Comparison of ENCODE assay signal across 22 cellular contexts in genomic region chr10:21396889-21397288, GRCh38.
"Had no signal": no experiment of that assay in that cellular context is flagged by ENCODE, and none has a peak within 500 bp of the region (broad histone marks: within the 10 kb centered on the region; RNA-seq: fewer than 3 reads in every experiment).

No MANE protein-coding gene starts in this region.

- ATAC-seq: activated CD8-positive, alpha-beta T cell treated with anti-CD3 and anti-CD28 coated beads for 36 hours; activated T-helper 17 cell treated with anti-CD3 and anti-CD28 coated beads, Interleukin-2, amount 50 U/mL, for 72 hours had no signal

- H3K4me1 ChIP-seq: colonic mucosa had no signal

- H3K27ac ChIP-seq: brain microvascular endothelial cell, colonic mucosa, thyroid gland had no signal

- H3K4me3 Mint-ChIP-seq: activated B cell treated with CpG ODN at 0.5 μM for 24 hours; activated CD8-positive, alpha-beta T cell treated with anti-CD3 and anti-CD28 coated beads for 36 hours; activated naive CD8-positive, alpha-beta T cell treated with anti-CD3 and anti-CD28 coated beads, Interleukin-2, amount 10 ng/mL, durations not matched to agents 7 days and 5 days; activated T-helper 17 cell treated with anti-CD3 and anti-CD28 coated beads, Interleukin-2, amount 50 U/mL, for 72 hours; mesothelial cell of epicardium; T-helper 2 cell treated with Interferon-gamma antibody and Interleukin-4, amounts not matched to agents 5 μg/mL and 100 μg/mL, for 36 hours had no signal

- FAIRE-seq: endometrium, frontal cortex, urothelium cell line had no signal

- H3K9me3 ChIP-seq: colonic mucosa, thyroid gland had no signal

- H3K36me3 Mint-ChIP-seq: activated naive CD8-positive, alpha-beta T cell treated with anti-CD3 and anti-CD28 coated beads, Interleukin-2, amount 10 ng/mL, durations not matched to agents 7 days and 5 days had no signal

- H3K36me3 ChIP-seq: brain microvascular endothelial cell, colonic mucosa, thyroid gland had no signal

- H3K4me1 Mint-ChIP-seq: activated B cell treated with CpG ODN at 0.5 μM for 24 hours; activated naive CD8-positive, alpha-beta T cell treated with anti-CD3 and anti-CD28 coated beads, Interleukin-2, amount 10 ng/mL, durations not matched to agents 7 days and 5 days; activated T-helper 17 cell treated with anti-CD3 and anti-CD28 coated beads, Interleukin-2, amount 50 U/mL, for 72 hours had no signal

- DNase-seq: activated B cell treated with CpG ODN at 0.5 μM for 24 hours; activated CD4-positive, alpha-beta T cell treated with anti-CD3 and anti-CD28 coated beads for 48 hours; activated CD8-positive, alpha-beta T cell treated with anti-CD3 and anti-CD28 coated beads for 36 hours; activated naive CD4-positive, alpha-beta T cell treated with Interleukin-2 at 50 U/mL for 16 hours; activated naive CD8-positive, alpha-beta T cell treated with anti-CD3 and anti-CD28 coated beads, Interleukin-2, amount 10 ng/mL, durations not matched to agents 7 days and 5 days; activated T-cell treated with anti-CD3 and anti-CD28 coated beads, Interleukin-2, amount 50 U/mL, for 1 hour; brain microvascular endothelial cell; central memory CD4-positive, alpha-beta T cell; colonic mucosa; head of caudate nucleus; occipital lobe; posterior cingulate gyrus; retina; stimulated activated CD8-positive, alpha-beta memory T cell treated with anti-CD3 and anti-CD28 coated beads, Interleukin-4, amount 100 ng/mL, for 48 hours; stimulated activated naive CD4-positive, alpha-beta T cell treated with Interleukin-2 at 50 U/mL for 16 hours; thyroid gland had no signal

- H3K9me3 Mint-ChIP-seq: activated B cell treated with CpG ODN at 0.5 μM for 24 hours; activated T-helper 17 cell treated with anti-CD3 and anti-CD28 coated beads, Interleukin-2, amount 50 U/mL, for 72 hours had no signal

- H3K27me3 ChIP-seq: brain microvascular endothelial cell, colonic mucosa, thyroid gland had no signal

- H3K27ac Mint-ChIP-seq: activated B cell treated with CpG ODN at 0.5 μM for 24 hours; activated CD8-positive, alpha-beta T cell treated with anti-CD3 and anti-CD28 coated beads for 36 hours; activated naive CD8-positive, alpha-beta T cell treated with anti-CD3 and anti-CD28 coated beads, Interleukin-2, amount 10 ng/mL, durations not matched to agents 7 days and 5 days; activated T-helper 17 cell treated with anti-CD3 and anti-CD28 coated beads, Interleukin-2, amount 50 U/mL, for 72 hours; T-helper 2 cell treated with Interferon-gamma antibody and Interleukin-4, amounts not matched to agents 5 μg/mL and 100 μg/mL, for 36 hours had no signal

- H3K4me3 ChIP-seq: colonic mucosa, thyroid gland had no signal

- H3K27me3 Mint-ChIP-seq: activated CD8-positive, alpha-beta T cell treated with anti-CD3 and anti-CD28 coated beads for 36 hours; activated T-helper 17 cell treated with anti-CD3 and anti-CD28 coated beads, Interleukin-2, amount 50 U/mL, for 72 hours had no signal
